In the genomic region with DNA sequence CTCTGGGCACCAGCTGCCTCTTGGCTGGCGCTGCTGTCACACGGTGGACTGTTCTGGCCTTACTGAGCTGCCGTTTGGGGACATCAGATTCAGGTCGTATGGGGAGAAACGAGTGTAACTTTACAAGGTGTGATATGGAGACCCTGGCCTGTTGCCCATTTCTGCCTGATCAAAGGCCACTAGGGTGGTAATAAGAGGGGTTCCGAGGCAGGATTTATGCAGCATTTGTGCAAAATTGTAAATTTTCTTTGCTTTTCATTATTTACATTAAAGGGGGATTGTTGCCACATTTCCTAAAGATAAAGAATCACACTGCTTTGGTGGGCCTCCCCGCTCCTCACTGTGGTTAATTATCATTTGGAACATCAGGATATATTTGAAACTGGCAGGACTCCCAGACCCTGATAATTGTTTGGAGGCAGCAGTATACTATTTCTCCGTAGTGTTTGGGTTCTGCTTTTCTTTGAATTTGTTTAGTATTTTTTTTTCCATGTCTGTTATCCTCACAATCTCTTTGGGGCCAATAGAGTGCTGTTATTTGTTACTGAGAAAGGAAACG, we compare ENCODE assay signal across 8 cellular contexts. TPM values are rescaled to one million over a fixed set of nuclear protein-coding genes. Genes with fewer than 3 reads are reported as not detected.
DNase-seq lines count a peak whose midpoint lies in the region; ATAC-seq lines count a peak whose summit lies in the region.

No MANE protein-coding gene starts in this region.

- peaks cover 17% of the 10 kb centered on the region for H3K4me1 ChIP-seq in iPS-20b (ENCODE audit: insufficient read depth, low read length)
- peaks cover 12% of the 10 kb centered on the region for H3K4me1 ChIP-seq in thymus (ENCODE audit: control insufficient read depth, insufficient read depth, low read length)

- no peaks in the 10 kb centered on the region for H3K27me3 Mint-ChIP-seq in activated naive CD8-positive, alpha-beta T cell treated with anti-CD3 and anti-CD28 coated beads, Interleukin-2, amount 50 U/mL, for 24 hours

- H3K27ac ChIP-seq in iPS-20b (ENCODE audit: low read length) (no peak overlapping the region), thymus (ENCODE audit: low read depth) (no peak overlapping the region)

- no peaks in the 10 kb centered on the region for H3K9me3 Mint-ChIP-seq in activated naive CD8-positive, alpha-beta T cell treated with anti-CD3 and anti-CD28 coated beads, Interleukin-2, amount 50 U/mL, for 24 hours

- peak overlapping the region; percentile 98 for H3K4me3 Mint-ChIP-seq in activated naive CD8-positive, alpha-beta T cell treated with anti-CD3 and anti-CD28 coated beads, Interleukin-2, amount 50 U/mL, for 24 hours

- no peaks in the 10 kb centered on the region for H3K9me3 ChIP-seq in iPS-20b (ENCODE audit: insufficient read depth, low read depth, low read length)
- no peaks in the 10 kb centered on the region for H3K9me3 ChIP-seq in thymus (ENCODE audit: control insufficient read depth)

- in situ Hi-C loops in G401 (cut with HindIII; ENCODE audit: low sequenced_read_pairs), result no loop called here

- H3K9ac ChIP-seq in iPS-20b (ENCODE audit: low read depth, low read length), result peak overlapping the region; percentile 62; the same call in 1 of the 2 replicates

- DNase-seq in G401 (ENCODE audit: low spot score) (peak; percentile 15), epidermal melanocyte (ENCODE audit: insufficient read length, low spot score) (no peak)
- DNase-seq in activated naive CD8-positive, alpha-beta T cell treated with anti-CD3 and anti-CD28 coated beads, Interleukin-2, amount 50 U/mL, for 24 hours, result no peak

- ATAC-seq in HG03565 (IDR thresholded peaks at IDR 0.05; ENCODE audit: unreplicated experiment), result peak; percentile 14
- no peak for ATAC-seq in activated naive CD8-positive, alpha-beta T cell treated with anti-CD3 and anti-CD28 coated beads, Interleukin-2, amount 50 U/mL, for 24 hours
- ATAC-seq in HG02588 (IDR thresholded peaks at IDR 0.05; ENCODE audit: unreplicated experiment), result no peak
- ATAC-seq in HG03045 (IDR thresholded peaks at IDR 0.05; ENCODE audit: unreplicated experiment), result no peak

- H3K4me3 ChIP-seq in iPS-20b (ENCODE audit: low read length), result peak overlapping the region; percentile 89
- peak overlapping the region; percentile 86 for H3K4me3 ChIP-seq in thymus (ENCODE audit: low read length)

- peak overlapping the region; percentile 97 for H3K27ac Mint-ChIP-seq in activated naive CD8-positive, alpha-beta T cell treated with anti-CD3 and anti-CD28 coated beads, Interleukin-2, amount 50 U/mL, for 24 hours

- H3K36me3 Mint-ChIP-seq in activated naive CD8-positive, alpha-beta T cell treated with anti-CD3 and anti-CD28 coated beads, Interleukin-2, amount 50 U/mL, for 24 hours (ENCODE audit: low read depth), result peaks cover 16% of the 10 kb centered on the region

- peaks cover 58% of the 10 kb centered on the region for H3K4me1 Mint-ChIP-seq in activated naive CD8-positive, alpha-beta T cell treated with anti-CD3 and anti-CD28 coated beads, Interleukin-2, amount 50 U/mL, for 24 hours

- 39% methylated on average over 9 of the region's 9 CpGs for WGBS in thymus

- H3K27me3 ChIP-seq in iPS-20b (ENCODE audit: insufficient read depth, low read length) (peaks cover 8% of the 10 kb centered on the region), thymus (ENCODE audit: control insufficient read depth, insufficient read depth) (no peaks in the 10 kb centered on the region)

- H3K36me3 ChIP-seq in iPS-20b (ENCODE audit: insufficient read depth, low read depth, low read length) (peaks cover 17% of the 10 kb centered on the region), thymus (ENCODE audit: control insufficient read depth, insufficient read depth) (peaks cover 10% of the 10 kb centered on the region)

RNA-seq across cellular contexts. Expression of a gene that starts 0.9 kb away (rescaled TPM):
- total RNA-seq in G401 (2014; rRNA removed; shearing (Covaris generic)), result 12.3 and 13.9 TPM in 2 replicates
- 15.8 TPM for polyA plus RNA-seq in thymus

RNA-seq across cellular contexts. Expression of a gene that starts 55.5 kb away (rescaled TPM):
- total RNA-seq in G401 (2014; rRNA removed; shearing (Covaris generic)), result 9.9 and 11.0 TPM in 2 replicates
- polyA plus RNA-seq in thymus, result 4.5 TPM
